ENCODE assay signal across 12 cellular contexts in genomic region chr1:158246650-158247049, GRCh38. TPM values are rescaled to one million over a fixed set of nuclear protein-coding genes. Genes with fewer than 3 reads are reported as not detected.
DNase-seq lines count a peak whose midpoint lies in the region; ATAC-seq, FAIRE-seq and TF ChIP-seq lines count a peak whose summit lies in the region.
"Had no signal": no experiment of that assay in that cellular context is flagged by ENCODE, and none has a peak within 500 bp of the region (broad histone marks: within the 10 kb centered on the region; RNA-seq: fewer than 3 reads in every experiment).

No MANE protein-coding gene starts in this region.

- no peaks in the 10 kb centered on the region for H3K27me3 ChIP-seq in tibial artery
- H3K27me3 ChIP-seq: Peyer's patch had no signal

- no peak overlapping the region for H3K4me3 ChIP-seq in tibial artery
- H3K4me3 ChIP-seq: Peyer's patch had no signal

- DNase-seq in DMS53 treated with DMSO at 0.1 percent for 48 hours (lab: John Stamatoyannopoulos, UW; ENCODE audit: unreplicated experiment) (peak; percentile 18), GM12891 (ENCODE audit: insufficient read length, low spot score) (no peak), NCI-H1105 treated with DMSO at 0.1 percent for 48 hours (lab: John Stamatoyannopoulos, UW) (peak; percentile 81), germinal center (ENCODE audit: low spot score) (peak; percentile 31), DMS 273 treated with DMSO at 0.1 percent for 48 hours (lab: John Stamatoyannopoulos, UW) (no peak), tibial artery (no peak)
- DNase-seq in stimulated activated CD4-positive, alpha-beta T cell treated with anti-CD3 and anti-CD28 coated beads, Interleukin-12 subunit alpha, Interleukin-12 subunit beta, amount 100 ng/mL, for 4 hours, result no peak
- DNase-seq: NCI-H1694; Peyer's patch; stimulated activated naive CD4-positive, alpha-beta T cell treated with Interleukin-2 at 50 U/mL for 16 hours had no signal

- FAIRE-seq in GM12891 (lab: Jason Lieb, UNC), result peak; percentile 74
- FAIRE-seq: endometrium had no signal

- ATAC-seq in GM21529 (IDR thresholded peaks at IDR 0.05; ENCODE audit: unreplicated experiment), result no peak

- intact Hi-C loops in tibial artery (cut with DNase I; ENCODE audit: low total_unique reads), result no loop called here

- H3K9me3 ChIP-seq in tibial artery, result no peaks in the 10 kb centered on the region
- H3K9me3 ChIP-seq: Peyer's patch had no signal

- peaks cover 0 to 7% (median 3%) of the 10 kb centered on the region in 4 donors for H3K4me1 ChIP-seq in tibial artery

- no peak for TF ChIP-seq POLR2A in GM12891 (IDR thresholded peaks at IDR 0.05; ENCODE audit: low read depth, low read length)

- no peaks in the 10 kb centered on the region for H3K36me3 ChIP-seq in tibial artery
- H3K36me3 ChIP-seq: Peyer's patch had no signal

- TF ChIP-seq CTCF in tibial artery (IDR thresholded peaks at IDR 0.05), result no peak

- H3K27ac ChIP-seq in tibial artery, result no peak overlapping the region
- H3K27ac ChIP-seq: Peyer's patch had no signal

TF ChIP-seq in GM12891, 5 proteins besides CTCF, POLR2A, EP300 and RAD21:
- TF ChIP-seq SPI1 (IDR thresholded peaks at IDR 0.05; ENCODE audit: low read depth, low read length) (no peak), POU2F2 (IDR thresholded peaks at IDR 0.05; ENCODE audit: low read depth, low read length) (no peak), PAX5 (IDR thresholded peaks at IDR 0.05; ENCODE audit: insufficient read depth, low read length, severe bottlenecking) (no peak)

RNA-seq across cellular contexts. Expression of gene CD1A, which starts 7.6 kb away (rescaled TPM):
- polyA plus RNA-seq in GM12891 (2012; ENCODE audit: low read depth, missing spikeins), result 0.63 TPM

RNA-seq across cellular contexts. Expression of gene CD1C, which starts 43.1 kb away (rescaled TPM):
- polyA plus RNA-seq in GM12891 (2012; ENCODE audit: low read depth, missing spikeins), result 16.9 TPM

Comparison
In these comparisons a context has a peak if more than half of its experiments do, and no peak if none do; other contexts are left out.
1. DNase-seq: peak in DMS53 treated with DMSO at 0.1 percent for 48 hours (single experiment), NCI-H1105 treated with DMSO at 0.1 percent for 48 hours (single experiment) and germinal center (single experiment); none in GM12891 (single experiment), DMS 273 treated with DMSO at 0.1 percent for 48 hours (single experiment), stimulated activated CD4-positive, alpha-beta T cell treated with anti-CD3 and anti-CD28 coated beads, Interleukin-12 subunit alpha, Interleukin-12 subunit beta, amount 100 ng/mL, for 4 hours (single experiment) and tibial artery (0 of 2).